ENCODE assay signal across 22 cellular contexts in the genomic region with DNA sequence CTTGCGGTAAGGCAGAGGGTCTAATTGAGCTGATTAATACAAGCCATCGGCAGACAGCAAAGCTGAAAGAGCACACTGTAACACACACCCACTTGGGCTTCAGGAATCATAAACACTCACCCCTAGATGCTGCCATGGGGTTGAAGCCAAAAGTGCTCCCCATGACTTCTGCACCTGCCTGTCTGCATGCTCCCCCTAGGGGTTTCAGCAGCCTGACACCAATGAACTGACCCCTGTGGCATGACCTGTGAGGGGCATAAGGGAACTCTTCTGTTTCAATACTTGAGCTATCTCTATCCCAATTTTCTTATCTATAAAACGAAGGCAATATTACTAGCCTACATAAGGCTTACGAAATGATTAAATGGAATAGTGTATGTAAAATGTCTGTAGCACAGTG. TPM values are rescaled to one million over a fixed set of nuclear protein-coding genes. Genes with fewer than 3 reads are reported as not detected.
"Had no signal": no experiment of that assay in that cellular context is flagged by ENCODE, and none has a peak within 500 bp of the region (broad histone marks: within the 10 kb centered on the region; RNA-seq: fewer than 3 reads in every experiment).

No MANE protein-coding gene starts in this region.

- ATAC-seq: T-cell had no signal

- H3K36me3 Mint-ChIP-seq: T-cell had no signal

- H3K4me2 ChIP-seq: SK-N-SH had no signal

- H3K27ac Mint-ChIP-seq: T-cell had no signal

- H3K4me1 Mint-ChIP-seq: T-cell had no signal

- DNase-seq: Karpas-422, KBM-7, MG63, NCI-H1092, NCI-H1436, NCI-H187, NCI-H2029, NCI-H2081 treated with DMSO at 0.1 percent for 48 hours, NCI-H2171, NCI-H226, NCI-H446, NCI-H510A, NCI-H524 treated with DMSO at 0.1 percent for 48 hours, NCI-H69, NCI-H774, RPMI8226, SHP77, SK-N-SH, SW 1271, T-cell had no signal

- H3K9me2 ChIP-seq: SK-N-SH had no signal

- H3K27me3 ChIP-seq: MG63 had no signal

- FAIRE-seq: RCC 7860 had no signal

- H3K36me3 ChIP-seq: MG63 had no signal

- H3K9ac ChIP-seq: SK-N-SH had no signal

- H3K4me3 Mint-ChIP-seq: T-cell had no signal

- H3K9me3 ChIP-seq: MG63, SK-N-SH had no signal

- H3K4me3 ChIP-seq: MG63 had no signal

- H3K9me3 Mint-ChIP-seq: T-cell had no signal

RNA-seq across cellular contexts. Expression of gene IL13RA2, which starts 23.0 kb away (rescaled TPM):
- total RNA-seq: HT-29, T-cell had no signal
